ENCODE assay signal across 22 cellular contexts in the genomic region with DNA sequence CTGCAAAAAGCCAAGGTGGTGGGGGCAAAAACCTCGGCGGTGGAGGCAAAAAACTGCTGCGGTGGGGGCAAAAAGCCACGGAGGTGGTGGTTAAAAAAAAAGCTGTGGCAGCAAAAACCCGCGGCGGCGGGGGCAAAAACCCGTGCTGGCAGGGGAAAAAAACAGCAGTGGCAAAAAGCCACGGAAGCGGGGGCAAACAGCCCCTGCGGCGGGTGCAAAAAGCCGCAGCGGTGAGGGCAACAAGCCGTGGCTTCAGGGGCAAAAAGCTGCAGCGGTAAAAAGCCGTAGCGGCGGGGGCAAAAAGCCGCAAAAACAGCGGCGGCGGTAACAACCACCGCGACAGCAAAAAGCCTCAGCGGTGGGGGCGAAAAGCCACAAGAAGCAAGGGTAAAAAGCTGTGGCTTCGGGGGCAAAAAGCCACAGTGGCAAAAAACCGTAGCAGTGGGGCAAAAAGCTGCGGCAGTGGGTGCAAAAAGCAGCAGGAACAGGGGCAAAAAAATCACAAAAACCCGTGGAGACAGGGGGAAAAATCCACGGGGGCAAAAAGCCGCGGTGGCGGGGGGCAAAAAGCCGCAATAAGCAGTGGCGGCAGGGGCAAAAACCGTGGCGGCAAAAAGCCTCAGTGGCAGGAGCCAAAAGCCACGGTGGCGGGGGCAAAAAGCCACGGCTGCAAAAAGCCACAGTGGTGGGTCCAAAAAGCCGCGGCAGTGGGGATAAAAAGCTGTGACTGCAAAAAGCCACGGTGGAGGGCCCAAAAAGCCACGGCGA.
"Had no signal": no experiment of that assay in that cellular context is flagged by ENCODE, and none has a peak within 500 bp of the region (broad histone marks: within the 10 kb centered on the region; RNA-seq: fewer than 3 reads in every experiment).

No MANE protein-coding gene starts in this region.

- ATAC-seq: gastroesophageal sphincter; heart left ventricle; lower lobe of right lung; naive thymus-derived CD4-positive, alpha-beta T cell; T-helper 17 cell had no signal

- H3K4me3 ChIP-seq: esophagus squamous epithelium, gastroesophageal sphincter, lower lobe of right lung, prostate gland, spleen, upper lobe of left lung had no signal

- H3K36me3 ChIP-seq: esophagus squamous epithelium, gastroesophageal sphincter, heart left ventricle, lower lobe of right lung, prostate gland, spleen, upper lobe of left lung had no signal

- H3K27ac Mint-ChIP-seq: activated CD4-positive, alpha-beta memory T cell treated with anti-CD3 and anti-CD28 coated beads for 36 hours; activated naive CD8-positive, alpha-beta T cell treated with anti-CD3 and anti-CD28 coated beads, Interleukin-2, amount 10 ng/mL, durations not matched to agents 7 days and 5 days; endodermal cell; T-helper 17 cell had no signal

- H3K4me3 Mint-ChIP-seq: activated CD4-positive, alpha-beta memory T cell treated with anti-CD3 and anti-CD28 coated beads for 36 hours; endodermal cell; naive thymus-derived CD4-positive, alpha-beta T cell; neural crest cell; T-helper 17 cell had no signal

- H3K9me3 ChIP-seq: lower lobe of right lung, prostate gland had no signal

- H3K4me1 Mint-ChIP-seq: activated naive CD8-positive, alpha-beta T cell treated with anti-CD3 and anti-CD28 coated beads, Interleukin-2, amount 10 ng/mL, durations not matched to agents 7 days and 5 days; endodermal cell; neural crest cell; T-helper 17 cell had no signal

- H3K36me3 Mint-ChIP-seq: activated naive CD8-positive, alpha-beta T cell treated with anti-CD3 and anti-CD28 coated beads, Interleukin-2, amount 10 ng/mL, durations not matched to agents 7 days and 5 days had no signal

- H3K27ac ChIP-seq: esophagus squamous epithelium, gastroesophageal sphincter, heart left ventricle, lower lobe of right lung, prostate gland, spleen, upper lobe of left lung had no signal

- H3K4me1 ChIP-seq: esophagus squamous epithelium, gastroesophageal sphincter, lower lobe of right lung, prostate gland, spleen, upper lobe of left lung had no signal

- DNase-seq: activated CD4-positive, alpha-beta memory T cell treated with anti-CD3 and anti-CD28 coated beads for 36 hours; activated CD4-positive, alpha-beta T cell treated with anti-CD3 and anti-CD28 coated beads for 48 hours; activated naive CD4-positive, alpha-beta T cell treated with Interleukin-2 at 50 U/mL for 16 hours; activated naive CD8-positive, alpha-beta T cell treated with anti-CD3 and anti-CD28 coated beads, Interleukin-2, amount 10 ng/mL, durations not matched to agents 7 days and 5 days; activated T-cell treated with anti-CD3 and anti-CD28 coated beads, Interleukin-2, amount 50 U/mL, for 48 hours; amniotic stem cell; cortex of kidney; endodermal cell; esophagus squamous epithelium; mesendoderm; naive thymus-derived CD4-positive, alpha-beta T cell; occipital lobe; spleen; stimulated activated CD4-positive, alpha-beta T cell treated with anti-CD3 and anti-CD28 coated beads, Interleukin-4, amount 100 ng/mL, for 1 hour; stimulated activated naive CD4-positive, alpha-beta T cell treated with Interleukin-2 at 50 U/mL for 16 hours; T-helper 17 cell had no signal

- H3K27me3 Mint-ChIP-seq: T-helper 17 cell had no signal
